ENCODE assay signal across 9 cellular contexts in genomic region chr17:40072481-40073346, GRCh38. TPM values are rescaled to one million over a fixed set of nuclear protein-coding genes. Genes with fewer than 3 reads are reported as not detected.
DNase-seq lines count a peak whose midpoint lies in the region; ATAC-seq and TF ChIP-seq lines count a peak whose summit lies in the region.
"Had no signal": no experiment of that assay in that cellular context is flagged by ENCODE, and none has a peak within 500 bp of the region (broad histone marks: within the 10 kb centered on the region; RNA-seq: fewer than 3 reads in every experiment).

No MANE protein-coding gene starts in this region.

- no peak for TF ChIP-seq CTCF in liver (IDR thresholded peaks at IDR 0.05; ENCODE audit: low read depth, low read length, missing input control)

- no peaks in the 10 kb centered on the region for H3K36me3 ChIP-seq in liver (ENCODE audit: control insufficient read depth in 4 of 4, insufficient read depth in 3 of 4, low read depth in 1 of 4, low read length in 3 of 4)

- no peaks in the 10 kb centered on the region for H3K9me3 ChIP-seq in liver (ENCODE audit: control insufficient read depth in 4 of 4, low read length in 3 of 4)

- H3K4me1 ChIP-seq in liver (ENCODE audit: control insufficient read depth in 4 of 4, insufficient read depth in 4 of 4, low read length in 3 of 4) = peaks cover 33 to 82% (median 57%) of the 10 kb centered on the region in 4 donors

- ATAC-seq in GM21737 (IDR thresholded peaks at IDR 0.05; ENCODE audit: unreplicated experiment) = no peak

- TF ChIP-seq RAD21 in liver (IDR thresholded peaks at IDR 0.05) = no peak

- H3K27me3 ChIP-seq in liver (ENCODE audit: control insufficient read depth in 4 of 4, insufficient read depth in 4 of 4, low read length in 3 of 4) = no peaks in the 10 kb centered on the region

- H3K4me3 ChIP-seq in liver (ENCODE audit: low read depth in 1 of 3, low read length in 3 of 3) = no peak overlapping the region

- no peak overlapping the region for H3K9ac ChIP-seq in liver (ENCODE audit: low read depth in 1 of 2, low read length in 2 of 2)

- WGBS in liver = 45% methylated on average over 19 of the region's 19 CpGs

- DNase-seq in HUDEP-2 (lab: John Stamatoyannopoulos, UW; ENCODE audit: unreplicated experiment in 76 of 76) = peak in 74 of 76 experiments; percentile 40 to 89 (median 78)
- DNase-seq in amniotic epithelial cell (ENCODE audit: low read depth) = peak; percentile 67
- peak in 3 of 49 donors; percentile 57 to 68 (median 67) for DNase-seq in substantia nigra (lab: John Stamatoyannopoulos, UW)
- no peak for DNase-seq in SHP77 (lab: John Stamatoyannopoulos, UW)
- no peak for DNase-seq in central memory CD4-positive, alpha-beta T cell
- no peak for DNase-seq in midbrain (lab: John Stamatoyannopoulos, UW)

- H3K27ac ChIP-seq in liver (ENCODE audit: low read depth in 1 of 2, low read length in 2 of 2) (peak overlapping the region; percentile 3 to 62), substantia nigra (ENCODE audit: low read depth, low read length, poor library complexity, severe bottlenecking) (peak overlapping the region; percentile 100)

TF ChIP-seq in liver, 16 proteins besides CTCF, POLR2A, EP300 and RAD21:
- TF ChIP-seq TAF1 (conservative IDR thresholded peaks at IDR 0.05) (no peak), RXRA (IDR thresholded peaks at IDR 0.05) (no peak), EGR1 (IDR thresholded peaks at IDR 0.05; ENCODE audit: low read depth in 2 of 2) (no peak), FOXA2 (IDR thresholded peaks at IDR 0.05) (no peak), ATF3 (IDR thresholded peaks at IDR 0.05) (no peak), HNF4G (IDR thresholded peaks at IDR 0.05) (no peak), REST (IDR thresholded peaks at IDR 0.05) (no peak), HNF4A (conservative IDR thresholded peaks at IDR 0.05) (no peak), YY1 (IDR thresholded peaks at IDR 0.05) (no peak), JUND (IDR thresholded peaks at IDR 0.05) (no peak), FOXA1 (IDR thresholded peaks at IDR 0.05) (no peak), GABPA (IDR thresholded peaks at IDR 0.05 in 1 of 2, conservative IDR thresholded peaks at IDR 0.05 in 1 of 2) (no peak), NR2F2 (IDR thresholded peaks at IDR 0.05) (no peak), SP1 (IDR thresholded peaks at IDR 0.05) (no peak)
- TF ChIP-seq, protein P1, sequence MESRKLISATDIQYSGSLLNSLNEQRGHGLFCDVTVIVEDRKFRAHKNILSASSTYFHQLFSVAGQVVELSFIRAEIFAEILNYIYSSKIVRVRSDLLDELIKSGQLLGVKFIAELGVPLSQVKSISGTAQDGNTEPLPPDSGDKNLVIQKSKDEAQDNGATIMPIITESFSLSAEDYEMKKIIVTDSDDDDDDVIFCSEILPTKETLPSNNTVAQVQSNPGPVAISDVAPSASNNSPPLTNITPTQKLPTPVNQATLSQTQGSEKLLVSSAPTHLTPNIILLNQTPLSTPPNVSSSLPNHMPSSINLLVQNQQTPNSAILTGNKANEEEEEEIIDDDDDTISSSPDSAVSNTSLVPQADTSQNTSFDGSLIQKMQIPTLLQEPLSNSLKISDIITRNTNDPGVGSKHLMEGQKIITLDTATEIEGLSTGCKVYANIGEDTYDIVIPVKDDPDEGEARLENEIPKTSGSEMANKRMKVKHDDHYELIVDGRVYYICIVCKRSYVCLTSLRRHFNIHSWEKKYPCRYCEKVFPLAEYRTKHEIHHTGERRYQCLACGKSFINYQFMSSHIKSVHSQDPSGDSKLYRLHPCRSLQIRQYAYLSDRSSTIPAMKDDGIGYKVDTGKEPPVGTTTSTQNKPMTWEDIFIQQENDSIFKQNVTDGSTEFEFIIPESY (IDR thresholded peaks at IDR 0.05) = no peak
- TF ChIP-seq, protein P2, sequence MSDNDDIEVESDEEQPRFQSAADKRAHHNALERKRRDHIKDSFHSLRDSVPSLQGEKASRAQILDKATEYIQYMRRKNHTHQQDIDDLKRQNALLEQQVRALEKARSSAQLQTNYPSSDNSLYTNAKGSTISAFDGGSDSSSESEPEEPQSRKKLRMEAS (IDR thresholded peaks at IDR 0.05) = no peak

RNA-seq across cellular contexts. Expression of gene THRA, which starts 9.9 kb away (rescaled TPM):
- total RNA-seq in liver = 10 to 100 TPM in 1 of 2 donors, 1 to 10 TPM in 1; 8.5 to 10.3 TPM
- 1 to 10 TPM; 3.2 to 6.3 TPM for polyA plus RNA-seq in liver

RNA-seq across cellular contexts. Expression of gene MED24, which starts 18.5 kb away (rescaled TPM):
- 10 to 100 TPM; 31.0 to 37.1 TPM for total RNA-seq in liver
- 10 to 100 TPM; 19.2 to 27.2 TPM for polyA plus RNA-seq in liver

RNA-seq across cellular contexts. Expression of gene NR1D1, which starts 27.7 kb away (rescaled TPM):
- total RNA-seq in liver = 1 to 10 TPM in 1 of 2 donors, under 1 TPM in 1; 0.84 to 2.3 TPM
- 10 to 100 TPM in 1 of 2 donors, 1 to 10 TPM in 1; 8.8 to 13.7 TPM for polyA plus RNA-seq in liver

RNA-seq across cellular contexts. Expression of gene MSL1, which starts 49.1 kb away (rescaled TPM):
- 10 to 100 TPM; 24.0 to 43.7 TPM for total RNA-seq in liver
- 10 to 100 TPM in 1 of 2 donors, 1 to 10 TPM in 1; 7.9 to 23.1 TPM for polyA plus RNA-seq in liver

RNA-seq across cellular contexts. Expression of gene CSF3, which starts 57.5 kb away (rescaled TPM):
- not detected for total RNA-seq in liver
- polyA plus RNA-seq in liver = not detected
- total RNA-seq: neural crest cell had no signal

Comparison
In these comparisons a context has a peak if more than half of its experiments do, and no peak if none do; other contexts are left out.
1. DNase-seq: peak in HUDEP-2 (74 of 76) and amniotic epithelial cell (single experiment); none in SHP77 (0 of 2), central memory CD4-positive, alpha-beta T cell (single experiment) and midbrain (single experiment).